Comparison of ENCODE assay signal across 19 cellular contexts in the genomic region with DNA sequence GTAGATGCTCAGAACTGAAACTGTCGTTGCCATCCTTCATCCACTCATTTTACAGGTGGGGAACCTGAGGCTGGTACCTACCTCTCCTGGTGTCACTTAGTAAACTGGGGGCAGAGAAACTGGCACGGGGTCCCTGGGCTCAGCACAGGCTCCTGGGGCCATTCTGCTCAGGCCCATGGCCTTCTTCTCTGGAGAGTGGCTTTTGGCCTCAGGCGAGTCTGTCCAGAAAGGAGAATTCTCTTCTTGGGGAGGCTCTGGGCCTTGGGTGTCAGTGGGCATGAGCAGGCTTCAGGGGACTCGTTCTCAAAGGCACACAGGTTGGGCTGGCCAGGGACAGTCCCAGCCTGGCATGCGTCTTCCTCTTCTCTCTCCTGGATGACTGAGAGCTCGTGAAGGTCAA. TPM values are rescaled to one million over a fixed set of nuclear protein-coding genes. Genes with fewer than 3 reads are reported as not detected.
"Had no signal": no experiment of that assay in that cellular context is flagged by ENCODE, and none has a peak within 500 bp of the region (broad histone marks: within the 10 kb centered on the region; RNA-seq: fewer than 3 reads in every experiment).

No MANE protein-coding gene starts in this region.

- H3K27ac Mint-ChIP-seq: activated B cell treated with CpG ODN at 0.5 μM for 24 hours; activated CD4-positive, alpha-beta T cell treated with anti-CD3 and anti-CD28 coated beads, Interleukin-2, amount 10 ng/mL, durations not matched to agents 24 days and 14 days; activated naive CD8-positive, alpha-beta T cell treated with anti-CD3 and anti-CD28 coated beads, Interleukin-2, amount 50 U/mL, for 24 hours; activated T-cell treated with anti-CD3 and anti-CD28 coated beads, Interleukin-2, amount 50 U/mL, for 72 hours; effector memory CD8-positive, alpha-beta T cell; immature natural killer cell; T-helper 2 cell treated with Interferon-gamma antibody and Interleukin-4, amounts not matched to agents 5 μg/mL and 100 μg/mL, for 36 hours had no signal

- H3K36me3 Mint-ChIP-seq: immature natural killer cell had no signal

- ATAC-seq: activated naive CD8-positive, alpha-beta T cell treated with anti-CD3 and anti-CD28 coated beads, Interleukin-2, amount 50 U/mL, for 24 hours; effector memory CD8-positive, alpha-beta T cell; left cardiac atrium; right lobe of liver had no signal

- H3K9me3 ChIP-seq: ovary, right lobe of liver, thyroid gland had no signal

- H3K4me1 Mint-ChIP-seq: activated B cell treated with CpG ODN at 0.5 μM for 24 hours; activated CD4-positive, alpha-beta T cell treated with anti-CD3 and anti-CD28 coated beads, Interleukin-2, amount 10 ng/mL, durations not matched to agents 24 days and 14 days; immature natural killer cell had no signal

- H3K4me3 Mint-ChIP-seq: activated B cell treated with CpG ODN at 0.5 μM for 24 hours; activated CD4-positive, alpha-beta T cell treated with anti-CD3 and anti-CD28 coated beads, Interleukin-2, amount 10 ng/mL, durations not matched to agents 24 days and 14 days; activated naive CD8-positive, alpha-beta T cell treated with anti-CD3 and anti-CD28 coated beads, Interleukin-2, amount 50 U/mL, for 24 hours; activated T-cell treated with anti-CD3 and anti-CD28 coated beads, Interleukin-2, amount 50 U/mL, for 72 hours; effector memory CD8-positive, alpha-beta T cell; immature natural killer cell; neural crest cell; T-helper 2 cell treated with Interferon-gamma antibody and Interleukin-4, amounts not matched to agents 5 μg/mL and 100 μg/mL, for 36 hours had no signal

- H3K4me1 ChIP-seq: right lobe of liver had no signal

- DNase-seq: activated B cell treated with CpG ODN at 0.5 μM for 24 hours; activated CD4-positive, alpha-beta T cell treated with anti-CD3 and anti-CD28 coated beads, Interleukin-2, amount 10 ng/mL, durations not matched to agents 24 days and 14 days; activated CD8-positive, alpha-beta memory T cell treated with anti-CD3 and anti-CD28 coated beads, Interleukin-2, amount 50 U/mL, for 48 hours; activated naive CD8-positive, alpha-beta T cell treated with anti-CD3 and anti-CD28 coated beads, Interleukin-2, amount 50 U/mL, for 24 hours; activated T-cell treated with anti-CD3 and anti-CD28 coated beads, Interleukin-2, amount 50 U/mL, for 72 hours; aorta; dermis blood vessel endothelial cell; effector memory CD8-positive, alpha-beta T cell; immature natural killer cell; left cardiac atrium; midbrain; stimulated activated CD4-positive, alpha-beta T cell treated with anti-CD3 and anti-CD28 coated beads, Interleukin-12 subunit alpha, Interleukin-12 subunit beta, amount 100 ng/mL, for 4 hours; stimulated activated CD4-positive, alpha-beta T cell treated with anti-CD3 and anti-CD28 coated beads, Interleukin-2, amount 100 ng/mL, for 24 hours; thyroid gland had no signal

- H3K27me3 ChIP-seq: ovary, right lobe of liver, thyroid gland had no signal

- H3K27ac ChIP-seq: ovary, right lobe of liver, thyroid gland had no signal

- H3K9me3 Mint-ChIP-seq: activated CD4-positive, alpha-beta T cell treated with anti-CD3 and anti-CD28 coated beads, Interleukin-2, amount 10 ng/mL, durations not matched to agents 24 days and 14 days had no signal

- H3K4me3 ChIP-seq: lung, ovary, right lobe of liver, thyroid gland had no signal

- H3K36me3 ChIP-seq: ovary, right lobe of liver, thyroid gland had no signal

RNA-seq across cellular contexts. Expression of gene COL5A1, which starts 24.6 kb away (rescaled TPM):
- total RNA-seq: activated CD4-positive, alpha-beta T cell treated with anti-CD3 and anti-CD28 coated beads, Interleukin-2, amount 10 ng/mL, durations not matched to agents 24 days and 14 days had no signal
